6 cellular contexts compared by ENCODE assay signal in genomic region chr16:30076276-30076791, GRCh38. TPM values are rescaled to one million over a fixed set of nuclear protein-coding genes. Genes with fewer than 3 reads are reported as not detected.
DNase-seq lines count a peak whose midpoint lies in the region; ATAC-seq and TF ChIP-seq lines count a peak whose summit lies in the region.

No MANE protein-coding gene starts in this region.

- peak; percentile 14 for ATAC-seq in GM21825 (IDR thresholded peaks at IDR 0.05; ENCODE audit: unreplicated experiment)

- H3K9me2 ChIP-seq in hepatocyte (replicated peaks; ENCODE audit: insufficient read depth) = no peaks in the 10 kb centered on the region

- peaks cover 23% of the 10 kb centered on the region for H3K4me1 ChIP-seq in hepatocyte (ENCODE audit: insufficient read depth)
- H3K4me1 ChIP-seq in vagina = peaks cover 37% of the 10 kb centered on the region

- peak overlapping the region; percentile 99 for H3K27ac ChIP-seq in hepatocyte
- peak overlapping the region; percentile 94 for H3K27ac ChIP-seq in vagina

- H3K4me3 ChIP-seq in hepatocyte (peak overlapping the region; percentile 82), vagina (peak overlapping the region; percentile 84 to 100)

- intact Hi-C loops in vagina (cut with DNase I) = loop anchor here (5.0 kb wide), 1 partner anchor 461 kb away; no protein-coding TSS in a partner anchor

- 7% methylated on average over 28 of the region's 33 CpGs for WGBS in hepatocyte (ENCODE audit: low lambda C conversion rate, missing lambda C conversion rate)

- TF ChIP-seq POLR2A in vagina (IDR thresholded peaks at IDR 0.05) = no peak

- peaks cover 50% of the 10 kb centered on the region for H3K79me2 ChIP-seq in hepatocyte

- peak overlapping the region; percentile 92 for H3K4me2 ChIP-seq in hepatocyte

- H4K20me1 ChIP-seq in hepatocyte (ENCODE audit: insufficient read depth, poor library complexity, severe bottlenecking) = peaks cover 21% of the 10 kb centered on the region

- H3K36me3 ChIP-seq in hepatocyte (replicated peaks; ENCODE audit: insufficient read depth, low read depth) (no peaks in the 10 kb centered on the region), vagina (peaks cover 0 to 33% of the 10 kb centered on the region in 2 donors)

- DNase-seq in RPMI8226 (peak; percentile 54), hepatocyte (ENCODE audit: low spot score) (no peak), vagina (ENCODE audit: extremely low spot score in 2 of 2) (no peak), NCI-H69 (lab: John Stamatoyannopoulos, UW) (no peak)
- no peak for DNase-seq in stimulated activated CD4-positive, alpha-beta T cell treated with anti-CD3 and anti-CD28 coated beads, Interleukin-2, amount 100 ng/mL, for 24 hours

- TF ChIP-seq CTCF in hepatocyte (IDR thresholded peaks at IDR 0.05; ENCODE audit: poor library complexity) (no peak), vagina (IDR thresholded peaks at IDR 0.05) (no peak)

- H3K9me3 ChIP-seq in hepatocyte (ENCODE audit: low read depth) (no peaks in the 10 kb centered on the region), vagina (no peaks in the 10 kb centered on the region)

- peak overlapping the region; percentile 36 for H2AFZ ChIP-seq in hepatocyte

- no peaks in the 10 kb centered on the region for H3K27me3 ChIP-seq in hepatocyte
- H3K27me3 ChIP-seq in vagina = no peaks in the 10 kb centered on the region

RNA-seq across cellular contexts. Expression of gene PPP4C, which starts 0.5 kb away (rescaled TPM):
- 107 and 123 TPM in 2 replicates for total RNA-seq in hepatocyte
- polyA plus RNA-seq in hepatocyte = 212 and 236 TPM in 2 replicates
- 60.4 TPM for total RNA-seq in vagina

RNA-seq across cellular contexts. Expression of gene ALDOA, which starts 10.8 kb away (rescaled TPM):
- total RNA-seq in hepatocyte (392 and 397 TPM in 2 replicates), vagina (810 TPM)
- 882 and 924 TPM in 2 replicates for polyA plus RNA-seq in hepatocyte

RNA-seq across cellular contexts. Expression of gene TBX6, which starts 15.4 kb away (rescaled TPM):
- total RNA-seq in hepatocyte = 0.56 and 0.60 TPM in 2 replicates
- polyA plus RNA-seq in hepatocyte = 0.10 and 0.19 TPM in 2 replicates
- total RNA-seq in vagina = 6.4 TPM

RNA-seq across cellular contexts. Expression of gene YPEL3, which starts 19.7 kb away (rescaled TPM):
- total RNA-seq in hepatocyte (19.3 and 20.1 TPM in 2 replicates), vagina (116 TPM)
- 82.1 and 103 TPM in 2 replicates for polyA plus RNA-seq in hepatocyte

RNA-seq across cellular contexts. Expression of gene GDPD3, which starts 37.0 kb away (rescaled TPM):
- total RNA-seq in hepatocyte (0.67 TPM in 1 of 2 replicates, not detected in the other), vagina (6.9 TPM)
- polyA plus RNA-seq in hepatocyte = 5.4 and 11.2 TPM in 2 replicates
